ENCODE assay signal across 1 cellular context in genomic region chr6:43575772-43576551, GRCh38.
A peak's percentile ranks its signal among the peaks of the same experiment; 100 is the strongest.
TF ChIP-seq lines count a peak whose summit lies in the region.

Gene POLH, plus strand, starts transcription at chr6:43576185. Its CDS starts 6,135 bp downstream, at chr6:43582320.
Gene XPO5, minus strand, starts transcription at chr6:43576038. Its CDS starts 174 bp downstream, at chr6:43575864.

TF ChIP-seq in HepG2, 621 proteins besides CTCF, POLR2A, EP300 and RAD21 (continued from another document and continues in another):
- TF ChIP-seq, protein P1, sequence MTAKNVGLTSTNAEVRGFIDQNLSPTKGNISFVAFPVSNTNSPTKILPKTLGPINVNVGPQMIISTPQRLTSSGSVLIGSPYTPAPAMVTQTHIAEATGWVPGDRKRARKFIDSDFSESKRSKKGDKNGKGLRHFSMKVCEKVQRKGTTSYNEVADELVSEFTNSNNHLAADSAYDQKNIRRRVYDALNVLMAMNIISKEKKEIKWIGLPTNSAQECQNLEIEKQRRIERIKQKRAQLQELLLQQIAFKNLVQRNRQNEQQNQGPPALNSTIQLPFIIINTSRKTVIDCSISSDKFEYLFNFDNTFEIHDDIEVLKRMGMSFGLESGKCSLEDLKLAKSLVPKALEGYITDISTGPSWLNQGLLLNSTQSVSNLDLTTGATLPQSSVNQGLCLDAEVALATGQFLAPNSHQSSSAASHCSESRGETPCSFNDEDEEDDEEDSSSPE (CRISPR knock-in tag; IDR thresholded peaks at IDR 0.05) = peak; percentile 95
- TF ChIP-seq GATA4 (IDR thresholded peaks at IDR 0.05; ENCODE audit: borderline replicate concordance, low read depth) (peak; percentile 81), PHB2 (IDR thresholded peaks at IDR 0.05; ENCODE audit: partially characterized antibody) (no peak), SRY (CRISPR knock-in tag; IDR thresholded peaks at IDR 0.05) (peak; percentile 96), NCOA2 (CRISPR knock-in tag; IDR thresholded peaks at IDR 0.05) (peak; percentile 38), ZNF496 (CRISPR knock-in tag; IDR thresholded peaks at IDR 0.05; ENCODE audit: insufficient replicate concordance) (no peak), MTF2 (CRISPR knock-in tag; IDR thresholded peaks at IDR 0.05; ENCODE audit: borderline replicate concordance) (peak; percentile 88), ZNF382 (CRISPR knock-in tag; IDR thresholded peaks at IDR 0.05; ENCODE audit: borderline replicate concordance) (no peak), GZF1 (CRISPR knock-in tag; IDR thresholded peaks at IDR 0.05) (0 out of 2 replicates have a peak, but pooled peaks have one; percentile 56), ZNF354B (CRISPR knock-in tag; IDR thresholded peaks at IDR 0.05) (peak; percentile 95), ZNF44 (CRISPR knock-in tag; IDR thresholded peaks at IDR 0.05) (no peak), ZSCAN22 (CRISPR knock-in tag; IDR thresholded peaks at IDR 0.05) (peak; percentile 71; the same call in 1 of the 2 replicates), KDM2A (CRISPR knock-in tag; IDR thresholded peaks at IDR 0.05; ENCODE audit: borderline replicate concordance, low read depth) (peak; percentile 77), ZNF160 (CRISPR knock-in tag; IDR thresholded peaks at IDR 0.05) (peak; percentile 67; the same call in 1 of the 2 replicates), ZNF484 (CRISPR knock-in tag; IDR thresholded peaks at IDR 0.05; ENCODE audit: borderline replicate concordance, low read depth) (no peak), THAP7 (CRISPR knock-in tag; IDR thresholded peaks at IDR 0.05) (no peak), NFIC (IDR thresholded peaks at IDR 0.05; ENCODE audit: low read length) (no peak), NR2F6 (IDR thresholded peaks at IDR 0.05) (no peak), NR2F6 (CRISPR knock-in tag; IDR thresholded peaks at IDR 0.05) (no peak; the same call in 1 of the 2 replicates), ARNT (IDR thresholded peaks at IDR 0.05) (no peak), MAFK (conservative IDR thresholded peaks at IDR 0.05 in 1 of 2, IDR thresholded peaks at IDR 0.05 in 1 of 2; ENCODE audit: low read length in 2 of 2) (no peak), ZNF713 (CRISPR knock-in tag; IDR thresholded peaks at IDR 0.05) (peak; percentile 62; the same call in 1 of the 2 replicates), ZNF460 (CRISPR knock-in tag; IDR thresholded peaks at IDR 0.05; ENCODE audit: borderline replicate concordance) (no peak), ZNF136 (CRISPR knock-in tag; IDR thresholded peaks at IDR 0.05; ENCODE audit: low read depth) (peak; percentile 74; the same call in 1 of the 2 replicates), PHF8 (CRISPR knock-in tag; IDR thresholded peaks at IDR 0.05) (peak; percentile 98), SP5 (CRISPR knock-in tag; IDR thresholded peaks at IDR 0.05; ENCODE audit: borderline replicate concordance, low read depth) (peak; percentile 75; the same call in 1 of the 2 replicates), ZSCAN25 (CRISPR knock-in tag; IDR thresholded peaks at IDR 0.05) (no peak; the same call in none of the 2 replicates), UBTF (CRISPR knock-in tag; IDR thresholded peaks at IDR 0.05) (peak; percentile 91), ZNF33A (CRISPR knock-in tag; IDR thresholded peaks at IDR 0.05; ENCODE audit: borderline replicate concordance) (no peak), KLF13 (CRISPR knock-in tag; IDR thresholded peaks at IDR 0.05) (0 out of 2 replicates have a peak, but pooled peaks have one; percentile 62), ZNF563 (CRISPR knock-in tag; IDR thresholded peaks at IDR 0.05) (peak; percentile 97), HDAC1 (CRISPR knock-in tag; IDR thresholded peaks at IDR 0.05) (peak; percentile 91), ZNF441 (CRISPR knock-in tag; IDR thresholded peaks at IDR 0.05; ENCODE audit: borderline replicate concordance) (no peak; the same call in none of the 2 replicates), KAT8 (CRISPR knock-in tag; IDR thresholded peaks at IDR 0.05) (peak; percentile 73), BRD4 (CRISPR knock-in tag; IDR thresholded peaks at IDR 0.05) (peak; percentile 92), ZSCAN9 (CRISPR knock-in tag; IDR thresholded peaks at IDR 0.05; ENCODE audit: borderline replicate concordance) (peak; percentile 46; the same call in 1 of the 2 replicates), ZNF503 (CRISPR knock-in tag; IDR thresholded peaks at IDR 0.05) (peak; percentile 25; the same call in 1 of the 2 replicates), ZNF430 (CRISPR knock-in tag; IDR thresholded peaks at IDR 0.05) (no peak), ZSCAN31 (CRISPR knock-in tag; IDR thresholded peaks at IDR 0.05; ENCODE audit: low read depth) (peak; percentile 99), IKZF4 (CRISPR knock-in tag; IDR thresholded peaks at IDR 0.05; ENCODE audit: borderline replicate concordance, low read depth, not compliant biosample characterization) (peak; percentile 60), ZFP37 (CRISPR knock-in tag; IDR thresholded peaks at IDR 0.05; ENCODE audit: borderline replicate concordance) (peak; percentile 77; the same call in 1 of the 2 replicates), ZNF30 (CRISPR knock-in tag; IDR thresholded peaks at IDR 0.05) (0 out of 2 replicates have a peak, but pooled peaks have one; percentile 78), NCOA5 (CRISPR knock-in tag; IDR thresholded peaks at IDR 0.05) (no peak)
- TF ChIP-seq, protein P2, sequence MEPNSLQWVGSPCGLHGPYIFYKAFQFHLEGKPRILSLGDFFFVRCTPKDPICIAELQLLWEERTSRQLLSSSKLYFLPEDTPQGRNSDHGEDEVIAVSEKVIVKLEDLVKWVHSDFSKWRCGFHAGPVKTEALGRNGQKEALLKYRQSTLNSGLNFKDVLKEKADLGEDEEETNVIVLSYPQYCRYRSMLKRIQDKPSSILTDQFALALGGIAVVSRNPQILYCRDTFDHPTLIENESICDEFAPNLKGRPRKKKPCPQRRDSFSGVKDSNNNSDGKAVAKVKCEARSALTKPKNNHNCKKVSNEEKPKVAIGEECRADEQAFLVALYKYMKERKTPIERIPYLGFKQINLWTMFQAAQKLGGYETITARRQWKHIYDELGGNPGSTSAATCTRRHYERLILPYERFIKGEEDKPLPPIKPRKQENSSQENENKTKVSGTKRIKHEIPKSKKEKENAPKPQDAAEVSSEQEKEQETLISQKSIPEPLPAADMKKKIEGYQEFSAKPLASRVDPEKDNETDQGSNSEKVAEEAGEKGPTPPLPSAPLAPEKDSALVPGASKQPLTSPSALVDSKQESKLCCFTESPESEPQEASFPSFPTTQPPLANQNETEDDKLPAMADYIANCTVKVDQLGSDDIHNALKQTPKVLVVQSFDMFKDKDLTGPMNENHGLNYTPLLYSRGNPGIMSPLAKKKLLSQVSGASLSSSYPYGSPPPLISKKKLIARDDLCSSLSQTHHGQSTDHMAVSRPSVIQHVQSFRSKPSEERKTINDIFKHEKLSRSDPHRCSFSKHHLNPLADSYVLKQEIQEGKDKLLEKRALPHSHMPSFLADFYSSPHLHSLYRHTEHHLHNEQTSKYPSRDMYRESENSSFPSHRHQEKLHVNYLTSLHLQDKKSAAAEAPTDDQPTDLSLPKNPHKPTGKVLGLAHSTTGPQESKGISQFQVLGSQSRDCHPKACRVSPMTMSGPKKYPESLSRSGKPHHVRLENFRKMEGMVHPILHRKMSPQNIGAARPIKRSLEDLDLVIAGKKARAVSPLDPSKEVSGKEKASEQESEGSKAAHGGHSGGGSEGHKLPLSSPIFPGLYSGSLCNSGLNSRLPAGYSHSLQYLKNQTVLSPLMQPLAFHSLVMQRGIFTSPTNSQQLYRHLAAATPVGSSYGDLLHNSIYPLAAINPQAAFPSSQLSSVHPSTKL (CRISPR knock-in tag; IDR thresholded peaks at IDR 0.05) = 0 out of 2 replicates have a peak, but pooled peaks have one; percentile 27
- TF ChIP-seq, protein P3, sequence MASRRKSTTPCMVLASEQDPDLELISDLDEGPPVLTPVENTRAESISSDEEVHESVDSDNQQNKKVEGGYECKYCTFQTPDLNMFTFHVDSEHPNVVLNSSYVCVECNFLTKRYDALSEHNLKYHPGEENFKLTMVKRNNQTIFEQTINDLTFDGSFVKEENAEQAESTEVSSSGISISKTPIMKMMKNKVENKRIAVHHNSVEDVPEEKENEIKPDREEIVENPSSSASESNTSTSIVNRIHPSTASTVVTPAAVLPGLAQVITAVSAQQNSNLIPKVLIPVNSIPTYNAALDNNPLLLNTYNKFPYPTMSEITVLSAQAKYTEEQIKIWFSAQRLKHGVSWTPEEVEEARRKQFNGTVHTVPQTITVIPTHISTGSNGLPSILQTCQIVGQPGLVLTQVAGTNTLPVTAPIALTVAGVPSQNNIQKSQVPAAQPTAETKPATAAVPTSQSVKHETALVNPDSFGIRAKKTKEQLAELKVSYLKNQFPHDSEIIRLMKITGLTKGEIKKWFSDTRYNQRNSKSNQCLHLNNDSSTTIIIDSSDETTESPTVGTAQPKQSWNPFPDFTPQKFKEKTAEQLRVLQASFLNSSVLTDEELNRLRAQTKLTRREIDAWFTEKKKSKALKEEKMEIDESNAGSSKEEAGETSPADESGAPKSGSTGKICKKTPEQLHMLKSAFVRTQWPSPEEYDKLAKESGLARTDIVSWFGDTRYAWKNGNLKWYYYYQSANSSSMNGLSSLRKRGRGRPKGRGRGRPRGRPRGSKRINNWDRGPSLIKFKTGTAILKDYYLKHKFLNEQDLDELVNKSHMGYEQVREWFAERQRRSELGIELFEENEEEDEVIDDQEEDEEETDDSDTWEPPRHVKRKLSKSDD (CRISPR knock-in tag; IDR thresholded peaks at IDR 0.05; ENCODE audit: low read depth) = 0 out of 2 replicates have a peak, but pooled peaks have one; percentile 22
- TF ChIP-seq, protein P4, sequence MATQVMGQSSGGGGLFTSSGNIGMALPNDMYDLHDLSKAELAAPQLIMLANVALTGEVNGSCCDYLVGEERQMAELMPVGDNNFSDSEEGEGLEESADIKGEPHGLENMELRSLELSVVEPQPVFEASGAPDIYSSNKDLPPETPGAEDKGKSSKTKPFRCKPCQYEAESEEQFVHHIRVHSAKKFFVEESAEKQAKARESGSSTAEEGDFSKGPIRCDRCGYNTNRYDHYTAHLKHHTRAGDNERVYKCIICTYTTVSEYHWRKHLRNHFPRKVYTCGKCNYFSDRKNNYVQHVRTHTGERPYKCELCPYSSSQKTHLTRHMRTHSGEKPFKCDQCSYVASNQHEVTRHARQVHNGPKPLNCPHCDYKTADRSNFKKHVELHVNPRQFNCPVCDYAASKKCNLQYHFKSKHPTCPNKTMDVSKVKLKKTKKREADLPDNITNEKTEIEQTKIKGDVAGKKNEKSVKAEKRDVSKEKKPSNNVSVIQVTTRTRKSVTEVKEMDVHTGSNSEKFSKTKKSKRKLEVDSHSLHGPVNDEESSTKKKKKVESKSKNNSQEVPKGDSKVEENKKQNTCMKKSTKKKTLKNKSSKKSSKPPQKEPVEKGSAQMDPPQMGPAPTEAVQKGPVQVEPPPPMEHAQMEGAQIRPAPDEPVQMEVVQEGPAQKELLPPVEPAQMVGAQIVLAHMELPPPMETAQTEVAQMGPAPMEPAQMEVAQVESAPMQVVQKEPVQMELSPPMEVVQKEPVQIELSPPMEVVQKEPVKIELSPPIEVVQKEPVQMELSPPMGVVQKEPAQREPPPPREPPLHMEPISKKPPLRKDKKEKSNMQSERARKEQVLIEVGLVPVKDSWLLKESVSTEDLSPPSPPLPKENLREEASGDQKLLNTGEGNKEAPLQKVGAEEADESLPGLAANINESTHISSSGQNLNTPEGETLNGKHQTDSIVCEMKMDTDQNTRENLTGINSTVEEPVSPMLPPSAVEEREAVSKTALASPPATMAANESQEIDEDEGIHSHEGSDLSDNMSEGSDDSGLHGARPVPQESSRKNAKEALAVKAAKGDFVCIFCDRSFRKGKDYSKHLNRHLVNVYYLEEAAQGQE (IDR thresholded peaks at IDR 0.05; ENCODE audit: borderline replicate concordance in 1 of 2, low read depth in 1 of 2, low read length in 2 of 2) = peak in 1 of 2 experiments; percentile 83; a peak in 2 of 4 replicates
- TF ChIP-seq, protein P5, sequence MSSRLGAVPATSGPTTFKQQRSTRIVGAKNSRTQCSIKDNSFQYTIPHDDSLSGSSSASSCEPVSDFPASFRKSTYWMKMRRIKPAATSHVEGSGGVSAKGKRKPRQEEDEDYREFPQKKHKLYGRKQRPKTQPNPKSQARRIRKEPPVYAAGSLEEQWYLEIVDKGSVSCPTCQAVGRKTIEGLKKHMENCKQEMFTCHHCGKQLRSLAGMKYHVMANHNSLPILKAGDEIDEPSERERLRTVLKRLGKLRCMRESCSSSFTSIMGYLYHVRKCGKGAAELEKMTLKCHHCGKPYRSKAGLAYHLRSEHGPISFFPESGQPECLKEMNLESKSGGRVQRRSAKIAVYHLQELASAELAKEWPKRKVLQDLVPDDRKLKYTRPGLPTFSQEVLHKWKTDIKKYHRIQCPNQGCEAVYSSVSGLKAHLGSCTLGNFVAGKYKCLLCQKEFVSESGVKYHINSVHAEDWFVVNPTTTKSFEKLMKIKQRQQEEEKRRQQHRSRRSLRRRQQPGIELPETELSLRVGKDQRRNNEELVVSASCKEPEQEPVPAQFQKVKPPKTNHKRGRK (CRISPR knock-in tag; IDR thresholded peaks at IDR 0.05) = no peak
